Comparison of ENCODE assay signal across 9 cellular contexts in genomic region chr15:73873889-73874511, GRCh38. TPM values are rescaled to one million over a fixed set of nuclear protein-coding genes. Genes with fewer than 3 reads are reported as not detected.
DNase-seq lines count a peak whose midpoint lies in the region; ATAC-seq, FAIRE-seq and TF ChIP-seq lines count a peak whose summit lies in the region.
"Had no signal": no experiment of that assay in that cellular context is flagged by ENCODE, and none has a peak within 500 bp of the region (broad histone marks: within the 10 kb centered on the region; RNA-seq: fewer than 3 reads in every experiment).

No MANE protein-coding gene starts in this region.

- no peak for DNase-seq in CD14-positive monocyte (ENCODE audit: low spot score)
- peak; percentile 58 for DNase-seq in GM13976 (ENCODE audit: low spot score)
- DNase-seq in NCI-H748 treated with DMSO at 0.1 percent for 48 hours (lab: John Stamatoyannopoulos, UW) = peak; percentile 15
- DNase-seq in amniotic stem cell (lab: John Stamatoyannopoulos, UW) = peak; percentile 23
- no peak for DNase-seq in kidney
- no peak for DNase-seq in type B pancreatic cell (ENCODE audit: extremely low spot score, unreplicated experiment)
- DNase-seq in posterior cingulate gyrus = no peak

- no peaks in the 10 kb centered on the region for H3K4me1 ChIP-seq in kidney (ENCODE audit: control insufficient read depth in 1 of 2, insufficient read depth in 1 of 2, low read depth in 1 of 2, low read length in 2 of 2)

- H3K4me3 Mint-ChIP-seq in CD14-positive monocyte (no peak overlapping the region), type B pancreatic cell (no peak overlapping the region)
- H3K4me3 Mint-ChIP-seq: T-helper 1 cell treated with Interleukin-12 subunit alpha and Interleukin-12 subunit beta and Interleukin-4 antibody, amounts not matched to agents 30 μg/mL and 1 μg/mL, for 36 hours had no signal

- no peak overlapping the region for H3K27ac ChIP-seq in kidney (ENCODE audit: low read depth in 2 of 2, low read length in 2 of 2)

- no peak overlapping the region for H3K4me3 ChIP-seq in kidney (ENCODE audit: low read length in 2 of 2)

- H3K4me1 Mint-ChIP-seq in CD14-positive monocyte (no peaks in the 10 kb centered on the region), type B pancreatic cell (ENCODE audit: unreplicated experiment) (no peaks in the 10 kb centered on the region)

- intact Hi-C loops in CD14-positive monocyte (cut with micrococcal nuclease) (loop anchor here in 1 of 2 donors (2.0 kb wide), 1 partner anchor 35 kb away; no protein-coding TSS in a partner anchor), kidney (cut with DNase I) (no loop called here), posterior cingulate gyrus (cut with DNase I) (no loop called here)

- TF ChIP-seq CTCF in CD14-positive monocyte (IDR thresholded peaks at IDR 0.05) = peak; percentile 77
- TF ChIP-seq CTCF in GM13976 (IDR thresholded peaks at IDR 0.05; ENCODE audit: borderline replicate concordance, control extremely low read depth, extremely low read depth, insufficient read depth, missing control alignments) = peak; percentile 49
- TF ChIP-seq CTCF in kidney (IDR thresholded peaks at IDR 0.05; ENCODE audit: borderline replicate concordance, extremely low read depth, insufficient read depth) = peak; percentile 60
- TF ChIP-seq CTCF in type B pancreatic cell (conservative IDR thresholded peaks at IDR 0.05) = peak; percentile 85

- H3K9me3 ChIP-seq in kidney (ENCODE audit: control insufficient read depth in 1 of 2, low read length in 2 of 2) = no peaks in the 10 kb centered on the region

- no peak overlapping the region for H3K9ac ChIP-seq in kidney (ENCODE audit: low read length in 2 of 2)

- no peak overlapping the region for H3K27ac Mint-ChIP-seq in CD14-positive monocyte
- H3K27ac Mint-ChIP-seq in type B pancreatic cell = no peak overlapping the region
- H3K27ac Mint-ChIP-seq: T-helper 1 cell treated with Interleukin-12 subunit alpha and Interleukin-12 subunit beta and Interleukin-4 antibody, amounts not matched to agents 30 μg/mL and 1 μg/mL, for 36 hours had no signal

- H3K36me3 Mint-ChIP-seq in CD14-positive monocyte = no peaks in the 10 kb centered on the region
- no peaks in the 10 kb centered on the region for H3K36me3 Mint-ChIP-seq in type B pancreatic cell

- peaks cover 3 to 32% (median 15%) of the 10 kb centered on the region in 3 donors for H3K27me3 Mint-ChIP-seq in CD14-positive monocyte (ENCODE audit: low read depth in 3 of 3)
- peaks cover 50% of the 10 kb centered on the region for H3K27me3 Mint-ChIP-seq in type B pancreatic cell

- no peaks in the 10 kb centered on the region for H3K36me3 ChIP-seq in kidney (ENCODE audit: control insufficient read depth in 1 of 2, insufficient read depth in 2 of 2, low read length in 2 of 2)

- H3K9me3 Mint-ChIP-seq in CD14-positive monocyte (peaks cover 0 to 2% (median 0%) of the 10 kb centered on the region in 7 donors), type B pancreatic cell (no peaks in the 10 kb centered on the region)
- H3K9me3 Mint-ChIP-seq: T-helper 1 cell treated with Interleukin-12 subunit alpha and Interleukin-12 subunit beta and Interleukin-4 antibody, amounts not matched to agents 30 μg/mL and 1 μg/mL, for 36 hours had no signal

- in situ Hi-C loops in GM13976 (cut with MboI; ENCODE audit: low sequenced_read_pairs, unreplicated experiment) = no loop called here

- peak; percentile 88 for FAIRE-seq in kidney (lab: Jason Lieb, UNC)

- no peak for ATAC-seq in GM21786 (IDR thresholded peaks at IDR 0.05; ENCODE audit: unreplicated experiment)

RNA-seq across cellular contexts. Expression of gene TBC1D21, which starts 0.6 kb away (rescaled TPM):
- polyA plus RNA-seq in CD14-positive monocyte (not detected), kidney (ENCODE audit: insufficient read depth, low read depth, low replicate concordance) (not detected)
- total RNA-seq in kidney (not detected), type B pancreatic cell (ENCODE audit: low replicate concordance) (not detected in 2 replicates)

RNA-seq across cellular contexts. Expression of gene LOXL1, which starts 52.3 kb away (rescaled TPM):
- under 1 TPM in 1 of 2 donors, not detected in 1; 0.07 TPM for polyA plus RNA-seq in CD14-positive monocyte
- 33.2 TPM for total RNA-seq in kidney
- polyA plus RNA-seq in kidney (ENCODE audit: insufficient read depth, low read depth, low replicate concordance) = 35.1 TPM
- 10.3 and 25.1 TPM in 2 replicates for total RNA-seq in type B pancreatic cell (ENCODE audit: low replicate concordance)

Comparison
In these comparisons a context has a peak if more than half of its experiments do, and no peak if none do; other contexts are left out.
1. DNase-seq: peak in GM13976 (single experiment), NCI-H748 treated with DMSO at 0.1 percent for 48 hours (single experiment) and amniotic stem cell (single experiment); none in CD14-positive monocyte (single experiment), kidney (single experiment), type B pancreatic cell (single experiment) and posterior cingulate gyrus (0 of 10).
2. Peak in every context shown above with its lines, with median percentiles within 50 percentile points of each other: CTCF ChIP-seq.